In the genomic region with DNA sequence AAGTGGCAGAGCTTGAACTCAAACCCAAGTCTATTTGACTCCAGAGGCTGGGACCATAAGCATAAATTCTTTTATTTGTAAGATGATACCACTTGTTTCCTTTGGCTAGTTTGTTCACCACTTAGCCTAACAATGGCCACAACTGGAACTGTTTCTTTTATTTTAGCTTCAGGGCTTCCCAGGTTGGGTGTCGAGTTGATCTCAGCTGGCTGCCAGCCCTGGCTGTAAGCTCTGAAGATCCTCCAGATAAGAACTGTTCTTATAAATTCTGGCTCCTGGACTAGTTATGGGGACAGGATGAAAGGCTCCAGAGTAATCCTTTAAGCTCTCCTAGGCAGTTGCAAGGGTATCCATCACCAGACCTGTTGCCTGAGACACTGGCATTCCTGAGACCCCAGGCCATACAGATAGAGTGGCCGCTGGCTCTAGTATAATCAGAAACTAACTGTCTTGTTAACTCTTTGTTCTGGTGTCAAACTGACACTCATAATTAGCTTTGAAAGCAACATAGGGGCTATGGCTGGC, we compare ENCODE assay signal across 9 cellular contexts.
"Had no signal": no experiment of that assay in that cellular context is flagged by ENCODE, and none has a peak within 500 bp of the region (broad histone marks: within the 10 kb centered on the region; RNA-seq: fewer than 3 reads in every experiment).

No MANE protein-coding gene starts in this region.

- H3K4me3 ChIP-seq: ascending aorta, left ventricle myocardium inferior had no signal

- H3K36me3 ChIP-seq: ascending aorta, left ventricle myocardium inferior had no signal

- DNase-seq: activated CD4-positive, alpha-beta T cell treated with anti-CD3 and anti-CD28 coated beads, Interleukin-2, amount 50 U/mL, for 4 hours; activated naive CD4-positive, alpha-beta T cell; activated T-cell treated with anti-CD3 and anti-CD28 coated beads for 4 hours; left ventricle myocardium inferior; natural killer cell; retina had no signal

- H3K4me1 ChIP-seq: ascending aorta had no signal

- H3K27ac ChIP-seq: ascending aorta, left ventricle myocardium inferior had no signal

- H3K9me3 ChIP-seq: ascending aorta, left ventricle myocardium inferior had no signal

- ATAC-seq: activated CD4-positive, CD25-positive, alpha-beta regulatory T cell treated with anti-CD3 and anti-CD28 coated beads, Interleukin-2, amount 50 U/mL, for 24 hours; natural killer cell; stimulated activated effector memory CD8-positive, alpha-beta T cell treated with anti-CD3 and anti-CD28 coated beads, Interleukin-12 subunit alpha, Interleukin-12 subunit beta, amount 100 ng/mL, for 72 hours had no signal
